ENCODE assay signal across 13 cellular contexts in the genomic region with DNA sequence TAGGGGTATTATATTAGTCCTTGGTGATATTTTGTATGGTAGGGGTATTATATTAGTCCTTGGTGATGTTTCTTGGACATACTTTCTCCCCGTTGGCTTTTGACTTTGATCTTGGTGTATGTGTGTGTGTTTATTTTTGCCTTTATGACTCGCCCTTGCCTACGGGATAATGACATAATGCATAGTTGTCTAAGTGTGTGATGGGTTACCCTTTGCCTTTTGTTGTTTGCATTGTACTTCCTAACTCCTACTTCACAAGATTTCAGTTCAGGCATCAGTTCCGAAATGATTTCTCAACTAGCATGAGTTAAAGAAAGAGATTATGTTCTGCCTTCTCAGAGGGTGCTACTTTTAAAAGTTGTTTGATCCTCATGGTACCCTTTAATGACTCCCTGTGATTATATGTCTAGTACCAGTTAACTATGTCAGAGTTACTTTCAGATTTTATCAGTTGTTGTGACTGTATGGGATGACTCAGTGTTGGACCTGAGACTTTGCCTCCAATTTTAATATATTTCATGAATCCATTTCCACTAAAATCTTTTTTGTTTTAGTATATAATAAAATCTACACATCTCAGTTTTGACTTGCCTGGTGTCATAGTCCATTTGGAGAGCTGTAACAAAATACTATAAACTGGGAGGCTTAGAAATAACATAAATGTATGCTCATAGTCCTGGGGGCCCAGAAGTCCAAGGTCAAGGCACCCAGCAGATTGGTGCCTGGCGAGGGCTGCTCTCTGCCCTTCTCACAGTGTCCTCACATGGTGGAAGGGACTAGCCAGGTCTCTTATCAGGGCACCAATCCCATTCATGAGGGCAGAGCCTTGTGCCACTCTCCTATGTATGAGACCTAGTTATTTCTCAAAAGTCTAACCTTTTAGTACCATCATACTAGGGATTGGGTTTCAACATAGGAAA. TPM values are rescaled to one million over a fixed set of nuclear protein-coding genes. Genes with fewer than 3 reads are reported as not detected.
A peak's percentile ranks its signal among the peaks of the same experiment; 100 is the strongest.
DNase-seq lines count a peak whose midpoint lies in the region; TF ChIP-seq lines count a peak whose summit lies in the region.
"Had no signal": no experiment of that assay in that cellular context is flagged by ENCODE, and none has a peak within 500 bp of the region (broad histone marks: within the 10 kb centered on the region; RNA-seq: fewer than 3 reads in every experiment).

No MANE protein-coding gene starts in this region.

- no peak overlapping the region for H3K4me3 Mint-ChIP-seq in osteocyte (ENCODE audit: unreplicated experiment)

- peaks cover 41% of the 10 kb centered on the region for H3K4me1 Mint-ChIP-seq in osteocyte (ENCODE audit: unreplicated experiment)

- peaks cover 6% of the 10 kb centered on the region for H3K9me3 Mint-ChIP-seq in osteocyte (ENCODE audit: unreplicated experiment)
- H3K9me3 Mint-ChIP-seq: effector memory CD8-positive, alpha-beta T cell had no signal

- H3K27me3 Mint-ChIP-seq in osteocyte (ENCODE audit: unreplicated experiment): no peaks in the 10 kb centered on the region
- H3K27me3 Mint-ChIP-seq: effector memory CD8-positive, alpha-beta T cell had no signal

- intact Hi-C loops in posterior vena cava (cut with DNase I): no loop called here

- no peak for TF ChIP-seq CTCF in osteocyte (IDR thresholded peaks at IDR 0.05)

- no peaks in the 10 kb centered on the region for H3K36me3 Mint-ChIP-seq in osteocyte (ENCODE audit: unreplicated experiment)

- H3K27ac Mint-ChIP-seq in osteocyte (ENCODE audit: unreplicated experiment): peak overlapping the region; percentile 17

- DNase-seq in EL (peak; percentile 74), MV-4-11 (lab: John Stamatoyannopoulos, UW) (peak; percentile 10), dermis blood vessel endothelial cell (peak; percentile 74), osteocyte (ENCODE audit: extremely low spot score, unreplicated experiment) (no peak), T-helper 9 cell (no peak), posterior vena cava (ENCODE audit: low spot score) (no peak)
- no peak for DNase-seq in activated CD8-positive, alpha-beta memory T cell treated with anti-CD3 and anti-CD28 coated beads, Interleukin-2, amount 50 U/mL, for 48 hours
- DNase-seq: activated effector memory CD4-positive, alpha-beta T cell treated with anti-CD3 and anti-CD28 coated beads, Interleukin-2, amount 50 U/mL, for 16 hours; DND-41; effector memory CD8-positive, alpha-beta T cell; NCI-H1105; T1000; transverse colon had no signal

RNA-seq across cellular contexts. Expression of a gene that starts 34.1 kb away (rescaled TPM):
- 29.3 and 31.8 TPM in 2 replicates for total RNA-seq in dermis blood vessel endothelial cell
- 39.8 and 40.4 TPM in 2 replicates for total RNA-seq in osteocyte
- 10 to 100 TPM; 38.7 to 38.8 TPM for total RNA-seq in posterior vena cava

Comparison
In these comparisons a context has a peak if more than half of its experiments do, and no peak if none do; other contexts are left out.
1. DNase-seq: peak in EL (single experiment), MV-4-11 (single experiment) and dermis blood vessel endothelial cell (single experiment); none in osteocyte (single experiment), T-helper 9 cell (single experiment), posterior vena cava (single experiment) and activated CD8-positive, alpha-beta memory T cell treated with anti-CD3 and anti-CD28 coated beads, Interleukin-2, amount 50 U/mL, for 48 hours (single experiment).